Comparison of ENCODE assay signal across 29 cellular contexts in the genomic region with DNA sequence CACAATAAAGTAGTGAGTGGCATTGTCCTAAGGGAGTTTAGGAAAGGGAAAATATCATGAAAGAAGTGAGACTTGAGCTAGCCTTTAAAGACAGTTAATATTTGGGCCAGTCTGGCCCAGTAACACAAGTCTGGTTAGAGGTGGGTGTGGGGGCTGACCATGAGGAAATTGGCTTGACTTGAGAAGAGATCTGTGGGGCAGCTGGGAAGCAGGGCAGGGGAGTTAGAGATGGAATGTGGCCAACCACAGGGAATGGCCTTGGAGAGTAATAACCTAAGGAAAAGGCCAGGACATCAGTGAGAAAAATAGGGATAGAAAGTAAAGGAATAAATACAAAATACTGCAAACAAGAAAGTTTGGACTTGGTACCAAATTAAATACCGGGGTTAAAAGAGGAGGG.
"Had no signal": no experiment of that assay in that cellular context is flagged by ENCODE, and none has a peak within 500 bp of the region (broad histone marks: within the 10 kb centered on the region; RNA-seq: fewer than 3 reads in every experiment).

No MANE protein-coding gene starts in this region.

- H3K4me1 ChIP-seq: adrenal gland had no signal

- ATAC-seq: activated T-helper 17 cell treated with anti-CD3 and anti-CD28 coated beads, Interleukin-2, amount 50 U/mL, for 72 hours; Panc1; Right ventricle myocardium inferior had no signal

- H3K4me3 ChIP-seq: adrenal gland had no signal

- H3K27me3 Mint-ChIP-seq: activated CD4-positive, alpha-beta memory T cell treated with anti-CD3 and anti-CD28 coated beads, Interleukin-2, amount 10 ng/mL, durations not matched to agents 7 days and 5 days; activated naive CD8-positive, alpha-beta T cell treated with anti-CD3 and anti-CD28 coated beads for 36 hours; activated T-helper 17 cell treated with anti-CD3 and anti-CD28 coated beads, Interleukin-2, amount 50 U/mL, for 72 hours had no signal

- H3K4me1 Mint-ChIP-seq: activated CD4-positive, alpha-beta memory T cell treated with anti-CD3 and anti-CD28 coated beads, Interleukin-2, amount 10 ng/mL, durations not matched to agents 7 days and 5 days; activated naive CD8-positive, alpha-beta T cell treated with anti-CD3 and anti-CD28 coated beads for 36 hours; activated T-helper 17 cell treated with anti-CD3 and anti-CD28 coated beads, Interleukin-2, amount 50 U/mL, for 72 hours; IgD-negative memory B cell had no signal

- H3K9me3 ChIP-seq: adrenal gland, SK-N-SH had no signal

- H3K27ac ChIP-seq: adrenal gland, VCaP had no signal

- H3K36me3 Mint-ChIP-seq: IgD-negative memory B cell had no signal

- H3K9me3 Mint-ChIP-seq: activated CD4-positive, alpha-beta memory T cell treated with anti-CD3 and anti-CD28 coated beads, Interleukin-2, amount 10 ng/mL, durations not matched to agents 7 days and 5 days; activated naive CD4-positive, alpha-beta T cell treated with anti-CD3 and anti-CD28 coated beads for 36 hours; activated naive CD8-positive, alpha-beta T cell treated with anti-CD3 and anti-CD28 coated beads for 36 hours; activated T-helper 17 cell treated with anti-CD3 and anti-CD28 coated beads, Interleukin-2, amount 50 U/mL, for 72 hours had no signal

- H3K4me3 Mint-ChIP-seq: activated CD4-positive, alpha-beta memory T cell treated with anti-CD3 and anti-CD28 coated beads, Interleukin-2, amount 10 ng/mL, durations not matched to agents 7 days and 5 days; activated naive CD4-positive, alpha-beta T cell treated with anti-CD3 and anti-CD28 coated beads for 36 hours; activated naive CD8-positive, alpha-beta T cell treated with anti-CD3 and anti-CD28 coated beads for 36 hours; activated T-helper 17 cell treated with anti-CD3 and anti-CD28 coated beads, Interleukin-2, amount 50 U/mL, for 72 hours; IgD-negative memory B cell had no signal

- H3K27ac Mint-ChIP-seq: activated CD4-positive, alpha-beta memory T cell treated with anti-CD3 and anti-CD28 coated beads, Interleukin-2, amount 10 ng/mL, durations not matched to agents 7 days and 5 days; activated naive CD4-positive, alpha-beta T cell treated with anti-CD3 and anti-CD28 coated beads for 36 hours; activated naive CD8-positive, alpha-beta T cell treated with anti-CD3 and anti-CD28 coated beads for 36 hours; activated T-helper 17 cell treated with anti-CD3 and anti-CD28 coated beads, Interleukin-2, amount 50 U/mL, for 72 hours; IgD-negative memory B cell had no signal

- H3K27me3 ChIP-seq: adrenal gland had no signal

- H3K36me3 ChIP-seq: adrenal gland had no signal

- DNase-seq: activated CD4-positive, alpha-beta memory T cell treated with anti-CD3 and anti-CD28 coated beads, Interleukin-2, amount 10 ng/mL, durations not matched to agents 7 days and 5 days; activated CD4-positive, alpha-beta T cell treated with anti-CD3 and anti-CD28 coated beads, Interleukin-2, amount 50 U/mL, for 1 hour; activated CD4-positive, CD25-positive, alpha-beta regulatory T cell; activated gamma-delta T cell; activated naive CD4-positive, alpha-beta T cell treated with anti-CD3 and anti-CD28 coated beads for 36 hours; activated naive CD8-positive, alpha-beta T cell treated with anti-CD3 and anti-CD28 coated beads for 36 hours; activated T-cell treated with anti-CD3 and anti-CD28 coated beads for 4 hours; activated T-cell treated with anti-CD3 and anti-CD28 coated beads, Interleukin-2, amount 50 U/mL, for 48 hours; adrenal gland; anterior cingulate cortex; KG1; NCI-H1092; NCI-H1417 treated with DMSO at 0.1 percent for 48 hours; NCI-H1694; NCI-H2029; NCI-H2107; NCI-H2171 treated with DMSO at 0.1 percent for 48 hours; NCI-H510A treated with DMSO at 0.1 percent for 48 hours; NCI-H69; NK-92 treated with Interleukin-12 subunit alpha and Interleukin-12 subunit beta, amount 100 ng/mL, for 24 hours; OCI-M1; RPMI8226; SK-N-SH; T-helper 1 cell had no signal
